ENCODE assay signal across 8 cellular contexts in the genomic region with DNA sequence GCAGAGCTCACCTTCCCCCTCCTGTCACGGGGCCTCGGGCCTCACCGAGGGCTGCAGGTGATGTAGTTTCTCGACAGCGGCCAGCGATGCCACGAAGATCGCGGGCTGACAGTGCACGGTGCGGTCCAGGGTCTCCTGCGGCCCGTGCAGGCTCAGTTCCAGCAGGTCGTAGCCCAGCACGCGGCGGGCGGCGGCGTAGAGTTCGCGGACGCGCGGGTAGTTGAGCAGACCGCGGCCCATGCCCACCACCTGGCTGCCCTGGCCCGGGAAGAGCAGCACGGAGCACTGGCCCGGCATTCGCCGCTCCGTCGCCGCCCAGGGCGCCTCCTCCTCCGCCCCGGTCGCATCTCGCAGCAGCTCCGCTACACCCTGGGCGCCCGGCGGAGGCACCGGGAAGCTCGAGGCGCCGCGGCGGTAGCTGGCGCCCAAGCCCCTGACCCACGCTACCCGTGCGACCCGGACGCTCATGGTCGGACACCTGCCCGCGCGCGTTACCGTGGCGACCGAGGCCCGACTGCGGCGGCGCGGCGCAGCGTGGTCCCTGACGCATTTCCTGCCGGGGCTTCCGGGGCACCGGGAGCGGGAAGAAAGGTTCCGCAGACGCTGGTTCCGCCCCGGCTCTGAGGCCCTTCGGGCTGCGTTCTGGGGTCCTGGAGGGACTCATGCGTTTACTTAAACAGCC. TPM values are rescaled to one million over a fixed set of nuclear protein-coding genes. Genes with fewer than 3 reads are reported as not detected.
DNase-seq lines count a peak whose midpoint lies in the region; ATAC-seq and TF ChIP-seq lines count a peak whose summit lies in the region.

A gene with protein sequence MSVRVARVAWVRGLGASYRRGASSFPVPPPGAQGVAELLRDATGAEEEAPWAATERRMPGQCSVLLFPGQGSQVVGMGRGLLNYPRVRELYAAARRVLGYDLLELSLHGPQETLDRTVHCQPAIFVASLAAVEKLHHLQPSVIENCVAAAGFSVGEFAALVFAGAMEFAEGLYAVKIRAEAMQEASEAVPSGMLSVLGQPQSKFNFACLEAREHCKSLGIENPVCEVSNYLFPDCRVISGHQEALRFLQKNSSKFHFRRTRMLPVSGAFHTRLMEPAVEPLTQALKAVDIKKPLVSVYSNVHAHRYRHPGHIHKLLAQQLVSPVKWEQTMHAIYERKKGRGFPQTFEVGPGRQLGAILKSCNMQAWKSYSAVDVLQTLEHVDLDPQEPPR (minus strand): TSS at position 518 of the 682 bp plus-strand sequence. CDS start 50 bp downstream, at position 468.

- no peak for TF ChIP-seq CTCF in GM06990 (IDR thresholded peaks at IDR 0.05; ENCODE audit: insufficient read depth, low read length, poor library complexity, severe bottlenecking)
- no peak for TF ChIP-seq CTCF in HEK293 (tag by site-specific recombination; IDR thresholded peaks at IDR 0.05)
- no peak for TF ChIP-seq CTCF in adrenal gland (IDR thresholded peaks at IDR 0.05)
- TF ChIP-seq CTCF in heart right ventricle (IDR thresholded peaks at IDR 0.05): no peak
- TF ChIP-seq CTCF in type B pancreatic cell (conservative IDR thresholded peaks at IDR 0.05): no peak

- POLR2A ChIA-PET in HEK293 (lab: Yijun Ruan, JAX): interaction anchor here (0.6 to 1.4 kb wide), 5 partner anchors 12 to 616 kb away, joined by 3 to 6 read pairs (median 4); no protein-coding TSS in a partner anchor

- H3K36me3 Mint-ChIP-seq in type B pancreatic cell: peaks cover 10% of the 10 kb centered on the region

- H3K4me1 ChIP-seq in HEK293 (ENCODE audit: control insufficient read depth, insufficient read depth, low read length) (peaks cover 3% of the 10 kb centered on the region; the same call in 1 of the 2 replicates), adrenal gland (replicated peaks in 1 of 2) (peaks cover 9 to 17% of the 10 kb centered on the region in 2 donors), heart right ventricle (peaks cover 7 to 34% (median 19%) of the 10 kb centered on the region in 9 donors)

- H3K36me3 ChIP-seq in GM06990 (ENCODE audit: control insufficient read depth, insufficient read depth, low read length) (peaks cover 4% of the 10 kb centered on the region), HEK293 (ENCODE audit: control insufficient read depth in 2 of 2, insufficient read depth in 1 of 2, low read length in 2 of 2) (peaks cover 26 to 34% of the 10 kb centered on the region in 2 experiments), adrenal gland (replicated peaks in 1 of 2) (peaks cover 0 to 27% of the 10 kb centered on the region in 2 donors), heart right ventricle (peaks cover 0 to 34% (median 22%) of the 10 kb centered on the region in 9 donors)

- peaks cover 2% of the 10 kb centered on the region for H3K27me3 Mint-ChIP-seq in type B pancreatic cell

- peak within 1 kb of the TSS; percentile 95 for H3K4me3 ChIP-seq in GM06990 (replicated peaks; ENCODE audit: low read depth, low read length)
- H3K4me3 ChIP-seq in HEK293 (ENCODE audit: low read depth, low read length): peak within 1 kb of the TSS; percentile 74
- peak within 1 kb of the TSS; percentile 11 to 92 (median 46) for H3K4me3 ChIP-seq in adrenal gland
- H3K4me3 ChIP-seq in heart right ventricle: peak within 1 kb of the TSS; percentile 80 to 100 (median 96)

- H3K27ac ChIP-seq in HEK293 (ENCODE audit: extremely low read depth, low read depth, low read length) (peak within 1 kb of the TSS; percentile 68), adrenal gland (peak within 1 kb of the TSS in 4 of 5 donors; percentile 50 to 87 (median 60)), heart right ventricle (peak within 1 kb of the TSS in 9 of 10 donors; percentile 50 to 91 (median 71))

- H3K27me3 ChIP-seq in GM06990 (replicated peaks; ENCODE audit: control insufficient read depth, insufficient read depth, low read length): no peaks in the 10 kb centered on the region
- no peaks in the 10 kb centered on the region for H3K27me3 ChIP-seq in adrenal gland
- no peaks in the 10 kb centered on the region for H3K27me3 ChIP-seq in heart right ventricle

- H3K4me3 Mint-ChIP-seq in type B pancreatic cell: peak within 1 kb of the TSS; percentile 91

- intact Hi-C loops in T-helper 1 cell treated with Interleukin-12 subunit alpha and Interleukin-12 subunit beta and Interleukin-4 antibody, amounts not matched to agents 30 ng/mL and 1 ng/mL, for 36 hours (cut with micrococcal nuclease): loop anchor here (1.0 to 2.0 kb wide), 4 partner anchors 9 to 128 kb away; a partner anchor contains a TSS
- intact Hi-C loops in adrenal gland (cut with DNase I) (no loop called here), heart right ventricle (cut with DNase I) (loop anchor here in 2 of 10 donors (1.0 to 10.0 kb wide), 2 partner anchors 33 to 58 kb away; a partner anchor contains a TSS), posterior vena cava (cut with DNase I) (no loop called here)

- H3K9me3 ChIP-seq in HEK293 (ENCODE audit: control insufficient read depth, insufficient read depth, low read depth, low read length) (no peaks in the 10 kb centered on the region), adrenal gland (replicated peaks in 1 of 3) (no peaks in the 10 kb centered on the region), heart right ventricle (no peaks in the 10 kb centered on the region)

- peak; percentile 90 for DNase-seq in GM06990 (ENCODE audit: extremely low read depth, insufficient read length)
- DNase-seq in NCI-H1092 treated with DMSO at 0.1 percent for 48 hours (lab: John Stamatoyannopoulos, UW): peak; percentile 23
- DNase-seq in adrenal gland: peak; percentile 79 to 91 (median 86)
- peak; percentile 82 to 86 for DNase-seq in heart right ventricle
- DNase-seq in posterior vena cava (ENCODE audit: low spot score): peak; percentile 96
- DNase-seq in type B pancreatic cell (ENCODE audit: extremely low spot score, unreplicated experiment): peak; percentile 83

- H3K4me1 Mint-ChIP-seq in type B pancreatic cell (ENCODE audit: unreplicated experiment): peaks cover 14% of the 10 kb centered on the region

- WGBS in adrenal gland, 4 donors: 0 to 1% (median 0%) methylated on average over 11 to 83 of the region's 83 CpGs
- WGBS in heart right ventricle, 2 donors: 1% methylated on average over 83 of the region's 83 CpGs

- peak; percentile 29 to 51 for TF ChIP-seq POLR2A in adrenal gland (IDR thresholded peaks at IDR 0.05)

- H3K27ac Mint-ChIP-seq in type B pancreatic cell: peak within 1 kb of the TSS; percentile 86

- no peaks in the 10 kb centered on the region for H3K9me3 Mint-ChIP-seq in type B pancreatic cell

- CTCF ChIA-PET in HEK293 (lab: Yijun Ruan, JAX): interaction anchor here (0.7 kb wide), 1 partner anchor 18 kb away, joined by 3 read pairs; no protein-coding TSS in a partner anchor

- ATAC-seq in heart right ventricle: peak; percentile 92 to 96 (median 94)

TF ChIP-seq in HEK293, 187 proteins besides CTCF, POLR2A, EP300 and RAD21 (continues in another document):
- TF ChIP-seq ZNF843 (tag by site-specific recombination; IDR thresholded peaks at IDR 0.05): no peak
- TF ChIP-seq, protein P1, sequence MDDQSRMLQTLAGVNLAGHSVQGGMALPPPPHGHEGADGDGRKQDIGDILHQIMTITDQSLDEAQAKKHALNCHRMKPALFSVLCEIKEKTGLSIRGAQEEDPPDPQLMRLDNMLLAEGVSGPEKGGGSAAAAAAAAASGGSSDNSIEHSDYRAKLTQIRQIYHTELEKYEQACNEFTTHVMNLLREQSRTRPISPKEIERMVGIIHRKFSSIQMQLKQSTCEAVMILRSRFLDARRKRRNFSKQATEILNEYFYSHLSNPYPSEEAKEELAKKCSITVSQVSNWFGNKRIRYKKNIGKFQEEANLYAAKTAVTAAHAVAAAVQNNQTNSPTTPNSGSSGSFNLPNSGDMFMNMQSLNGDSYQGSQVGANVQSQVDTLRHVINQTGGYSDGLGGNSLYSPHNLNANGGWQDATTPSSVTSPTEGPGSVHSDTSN (CRISPR knock-in tag; IDR thresholded peaks at IDR 0.05): peak; percentile 88; the same call in 1 of the 2 replicates
- TF ChIP-seq ZNF747 (tag by site-specific recombination; IDR thresholded peaks at IDR 0.05): no peak
- no peak for TF ChIP-seq FEZF1 (tag by site-specific recombination; IDR thresholded peaks at IDR 0.05)
- TF ChIP-seq KLF7 (tag by site-specific recombination; IDR thresholded peaks at IDR 0.05; ENCODE audit: borderline replicate concordance): peak; percentile 10; the same call in 1 of the 2 replicates
- TF ChIP-seq ZNF585B (tag by site-specific recombination; IDR thresholded peaks at IDR 0.05): peak; percentile 4; the same call in 1 of the 2 replicates
- TF ChIP-seq ZNF324 (tag by site-specific recombination; IDR thresholded peaks at IDR 0.05): peak; percentile 78
- TF ChIP-seq ZNF791 (tag by site-specific recombination; IDR thresholded peaks at IDR 0.05): no peak
- 0 out of 2 replicates have a peak, but pooled peaks have one; percentile 32 for TF ChIP-seq ZNF501 (tag by site-specific recombination; IDR thresholded peaks at IDR 0.05)
- TF ChIP-seq SP3 (tag by site-specific recombination; IDR thresholded peaks at IDR 0.05): no peak
- TF ChIP-seq, protein P2, sequence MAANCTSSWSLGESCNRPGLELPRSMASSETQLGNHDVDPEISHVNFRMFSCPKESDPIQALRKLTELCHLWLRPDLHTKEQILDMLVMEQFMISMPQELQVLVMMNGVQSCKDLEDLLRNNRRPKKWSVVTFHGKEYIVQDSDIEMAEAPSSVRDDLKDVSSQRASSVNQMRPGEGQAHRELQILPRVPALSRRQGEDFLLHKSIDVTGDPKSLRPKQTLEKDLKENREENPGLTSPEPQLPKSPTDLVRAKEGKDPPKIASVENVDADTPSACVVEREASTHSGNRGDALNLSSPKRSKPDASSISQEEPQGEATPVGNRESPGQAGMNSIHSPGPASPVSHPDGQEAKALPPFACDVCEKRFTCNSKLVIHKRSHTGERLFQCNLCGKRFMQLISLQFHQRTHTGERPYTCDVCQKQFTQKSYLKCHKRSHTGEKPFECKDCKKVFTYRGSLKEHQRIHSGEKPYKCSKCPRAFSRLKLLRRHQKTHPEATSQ (tag by site-specific recombination; IDR thresholded peaks at IDR 0.05): peak; percentile 53; the same call in 1 of the 2 replicates
- TF ChIP-seq ZNF112 (tag by site-specific recombination; IDR thresholded peaks at IDR 0.05): no peak
- no peak for TF ChIP-seq ZNF623 (tag by site-specific recombination; IDR thresholded peaks at IDR 0.05)
- peak; percentile 89 for TF ChIP-seq ZSCAN30 (tag by site-specific recombination; IDR thresholded peaks at IDR 0.05)

RNA-seq across cellular contexts. Expression of the gene that starts here (rescaled TPM):
- 10.7 and 14.0 TPM in 2 replicates for total RNA-seq in T-helper 1 cell treated with Interleukin-12 subunit alpha and Interleukin-12 subunit beta and Interleukin-4 antibody, amounts not matched to agents 30 ng/mL and 1 ng/mL, for 36 hours
- total RNA-seq in adrenal gland (10 to 100 TPM; 26.4 to 92.9 (median 30.8) TPM), heart right ventricle (10 to 100 TPM; 12.8 to 18.2 (median 15.2) TPM), posterior vena cava (10 to 100 TPM in 1 of 2 donors, 1 to 10 TPM in 1; 8.9 to 10.2 TPM), type B pancreatic cell (ENCODE audit: low replicate concordance) (24.0 and 27.0 TPM in 2 replicates)
- polyA plus RNA-seq in adrenal gland (10 to 100 TPM; 16.9 to 28.2 (median 19.5) TPM), heart right ventricle (10 to 100 TPM; 17.6 to 33.4 TPM)

Comparison
In these comparisons a context has a peak if more than half of its experiments do, and no peak if none do; other contexts are left out.
1. Peak in every context shown above with its lines: DNase-seq, ATAC-seq, H3K4me3 ChIP-seq and H3K27ac ChIP-seq.
2. DNase-seq: peak in every context shown above with its lines; median percentile 96 in posterior vena cava; 90 in GM06990; 86 in adrenal gland; 84 in heart right ventricle; 83 in type B pancreatic cell; 23 in NCI-H1092 treated with DMSO at 0.1 percent for 48 hours.
3. H3K4me3 ChIP-seq: peak in every context shown above with its lines; median percentile 96 in heart right ventricle; 95 in GM06990; 74 in HEK293; 46 in adrenal gland.